ENCODE assay signal across 9 cellular contexts in the genomic region with DNA sequence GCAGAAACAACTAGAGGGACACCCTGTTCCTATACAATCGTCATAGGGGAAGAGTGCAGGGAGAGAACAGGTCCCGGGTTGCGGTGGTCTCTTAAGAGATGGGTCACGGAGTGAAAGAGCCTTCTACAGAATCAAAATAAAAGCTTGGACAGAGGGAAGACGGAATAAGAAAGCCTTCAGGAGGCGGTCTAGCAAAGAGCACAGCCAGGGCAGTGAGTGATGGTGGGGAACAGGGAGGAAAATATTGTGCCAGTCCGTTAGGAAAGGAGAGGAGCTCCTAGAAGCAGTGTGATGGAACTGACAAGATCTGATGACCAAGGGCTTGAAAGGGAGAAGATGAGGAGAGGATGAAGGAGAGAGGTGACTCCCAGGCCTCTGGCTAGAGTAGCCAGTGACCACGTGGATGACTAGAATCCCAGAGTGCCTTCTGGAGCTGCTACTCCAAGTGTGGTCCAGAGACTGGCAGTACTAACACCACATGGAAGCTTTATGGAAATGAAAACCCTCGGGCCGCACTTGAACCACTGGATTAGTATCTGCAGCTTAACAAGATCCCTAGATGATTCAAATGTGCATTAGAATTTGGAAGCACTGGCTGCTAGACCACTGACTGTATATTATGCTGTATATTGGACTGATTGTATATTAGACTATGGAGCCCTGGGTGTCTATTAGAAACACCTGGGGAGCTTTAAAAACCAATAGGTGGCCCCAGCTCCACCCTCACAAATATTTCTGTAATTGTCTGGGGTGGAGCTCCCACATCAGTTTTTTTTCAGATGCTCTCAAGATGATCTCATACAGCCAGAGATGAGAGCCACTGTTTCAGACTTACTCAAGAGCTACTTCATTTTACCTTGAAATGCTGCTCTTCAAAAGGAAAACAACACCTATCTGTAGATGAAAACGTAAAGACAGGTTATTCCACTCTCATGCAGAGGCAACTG. TPM values are rescaled to one million over a fixed set of nuclear protein-coding genes. Genes with fewer than 3 reads are reported as not detected.
DNase-seq lines count a peak whose midpoint lies in the region; ATAC-seq, FAIRE-seq and TF ChIP-seq lines count a peak whose summit lies in the region.
"Had no signal": no experiment of that assay in that cellular context is flagged by ENCODE, and none has a peak within 500 bp of the region (broad histone marks: within the 10 kb centered on the region; RNA-seq: fewer than 3 reads in every experiment).

No MANE protein-coding gene starts in this region.

- peaks cover 26% of the 10 kb centered on the region; the same call in 2 of the 3 replicates for H3K4me1 ChIP-seq in A549
- H3K4me1 ChIP-seq in left lung: peaks cover 7 to 19% of the 10 kb centered on the region in 2 donors
- peaks cover 0 to 17% (median 15%) of the 10 kb centered on the region in 4 donors for H3K4me1 ChIP-seq in tibial artery

- H3K27ac ChIP-seq in A549 (peak overlapping the region; percentile 72 to 88; a peak in 5 of 6 replicates), left lung (peak overlapping the region; percentile 73 to 79), tibial artery (no peak overlapping the region)

- CTCF ChIA-PET in A549 (lab: Yijun Ruan, JAX): interaction anchor here (0.6 to 3.7 kb wide), 10 partner anchors 9 to 136 kb away, joined by 3 to 31 read pairs (median 6); no protein-coding TSS in a partner anchor

- H3K36me3 Mint-ChIP-seq in activated naive CD8-positive, alpha-beta T cell treated with anti-CD3 and anti-CD28 coated beads, Interleukin-2, amount 50 U/mL, for 24 hours (ENCODE audit: low read depth): no peaks in the 10 kb centered on the region
- H3K36me3 Mint-ChIP-seq in activated T-helper 2 cell treated with anti-CD3 and anti-CD28 coated beads, Interferon-gamma antibody, Interleukin-2, Interleukin-4, amounts not matched to agents 10 μg/mL and 5 μg/mL and 100 μg/mL, durations not matched to agents 14 hours and 24 hours and 36 hours (ENCODE audit: low read depth): no peaks in the 10 kb centered on the region

- H3K4me3 Mint-ChIP-seq in activated naive CD8-positive, alpha-beta T cell treated with anti-CD3 and anti-CD28 coated beads, Interleukin-2, amount 50 U/mL, for 24 hours: peak overlapping the region; percentile 74
- no peak overlapping the region for H3K4me3 Mint-ChIP-seq in activated T-helper 2 cell treated with anti-CD3 and anti-CD28 coated beads, Interferon-gamma antibody, Interleukin-2, Interleukin-4, amounts not matched to agents 10 μg/mL and 5 μg/mL and 100 μg/mL, durations not matched to agents 14 hours and 24 hours and 36 hours (ENCODE audit: low read depth)

- TF ChIP-seq CTCF in A549 (IDR thresholded peaks at IDR 0.05) (no peak), left lung (IDR thresholded peaks at IDR 0.05) (no peak), tibial artery (IDR thresholded peaks at IDR 0.05) (no peak)

- no peak for TF ChIP-seq RAD21 in A549 (conservative IDR thresholded peaks at IDR 0.05 in 1 of 2, IDR thresholded peaks at IDR 0.05 in 1 of 2)

- H3K36me3 ChIP-seq in left lung (no peaks in the 10 kb centered on the region), tibial artery (no peaks in the 10 kb centered on the region)
- H3K36me3 ChIP-seq: esophagus squamous epithelium had no signal

- no peaks in the 10 kb centered on the region for H3K9me3 ChIP-seq in A549
- H3K9me3 ChIP-seq in left lung: no peaks in the 10 kb centered on the region
- no peaks in the 10 kb centered on the region for H3K9me3 ChIP-seq in tibial artery
- H3K9me3 ChIP-seq: esophagus squamous epithelium had no signal

- intact Hi-C loops in left lung (cut with DNase I): no loop called here
- intact Hi-C loops in activated T-helper 2 cell treated with anti-CD3 and anti-CD28 coated beads, Interferon-gamma antibody, Interleukin-2, Interleukin-4, amounts not matched to agents 10 μg/mL and 5 μg/mL and 100 μg/mL, durations not matched to agents 14 hours and 24 hours and 36 hours (cut with micrococcal nuclease): loop anchor here (5.0 kb wide), 1 partner anchor 45 kb away; no protein-coding TSS in a partner anchor
- intact Hi-C loops in tibial artery (cut with DNase I; ENCODE audit: low total_unique reads): no loop called here

- peaks cover 44% of the 10 kb centered on the region for H3K27me3 Mint-ChIP-seq in activated naive CD8-positive, alpha-beta T cell treated with anti-CD3 and anti-CD28 coated beads, Interleukin-2, amount 50 U/mL, for 24 hours
- H3K27me3 Mint-ChIP-seq in activated T-helper 2 cell treated with anti-CD3 and anti-CD28 coated beads, Interferon-gamma antibody, Interleukin-2, Interleukin-4, amounts not matched to agents 10 μg/mL and 5 μg/mL and 100 μg/mL, durations not matched to agents 14 hours and 24 hours and 36 hours (ENCODE audit: low read depth): peaks cover 66% of the 10 kb centered on the region

- no peak overlapping the region for H3K27ac Mint-ChIP-seq in activated naive CD8-positive, alpha-beta T cell treated with anti-CD3 and anti-CD28 coated beads, Interleukin-2, amount 50 U/mL, for 24 hours
- no peak overlapping the region for H3K27ac Mint-ChIP-seq in activated T-helper 2 cell treated with anti-CD3 and anti-CD28 coated beads, Interferon-gamma antibody, Interleukin-2, Interleukin-4, amounts not matched to agents 10 μg/mL and 5 μg/mL and 100 μg/mL, durations not matched to agents 14 hours and 24 hours and 36 hours

- H3K9me3 Mint-ChIP-seq in activated naive CD8-positive, alpha-beta T cell treated with anti-CD3 and anti-CD28 coated beads, Interleukin-2, amount 50 U/mL, for 24 hours: no peaks in the 10 kb centered on the region
- no peaks in the 10 kb centered on the region for H3K9me3 Mint-ChIP-seq in activated T-helper 2 cell treated with anti-CD3 and anti-CD28 coated beads, Interferon-gamma antibody, Interleukin-2, Interleukin-4, amounts not matched to agents 10 μg/mL and 5 μg/mL and 100 μg/mL, durations not matched to agents 14 hours and 24 hours and 36 hours

- peaks cover 18% of the 10 kb centered on the region for H3K4me1 Mint-ChIP-seq in activated naive CD8-positive, alpha-beta T cell treated with anti-CD3 and anti-CD28 coated beads, Interleukin-2, amount 50 U/mL, for 24 hours
- peaks cover 28% of the 10 kb centered on the region for H3K4me1 Mint-ChIP-seq in activated T-helper 2 cell treated with anti-CD3 and anti-CD28 coated beads, Interferon-gamma antibody, Interleukin-2, Interleukin-4, amounts not matched to agents 10 μg/mL and 5 μg/mL and 100 μg/mL, durations not matched to agents 14 hours and 24 hours and 36 hours (ENCODE audit: low read depth)

- no peak for TF ChIP-seq EP300 in A549 (IDR thresholded peaks at IDR 0.05)

- peak overlapping the region; percentile 81 for H3K4me2 ChIP-seq in A549

- no peak for TF ChIP-seq POLR2A in A549 (IDR thresholded peaks at IDR 0.05; ENCODE audit: low read length)

- H3K27me3 ChIP-seq in left lung: peaks cover 0 to 44% of the 10 kb centered on the region in 2 donors
- H3K27me3 ChIP-seq in tibial artery: peaks cover 0 to 30% of the 10 kb centered on the region in 2 donors

- DNase-seq in A549 (ENCODE audit: low read depth in 1 of 2, low spot score in 1 of 2) (no peak), left lung (no peak), tibial artery (no peak)
- DNase-seq in activated naive CD8-positive, alpha-beta T cell treated with anti-CD3 and anti-CD28 coated beads, Interleukin-2, amount 50 U/mL, for 24 hours: no peak
- DNase-seq in activated T-helper 2 cell treated with anti-CD3 and anti-CD28 coated beads, Interferon-gamma antibody, Interleukin-2, Interleukin-4, amounts not matched to agents 10 μg/mL and 5 μg/mL and 100 μg/mL, durations not matched to agents 14 hours and 24 hours and 36 hours (ENCODE audit: low spot score): no peak
- DNase-seq: esophagus squamous epithelium had no signal

- ATAC-seq in A549 (no peak), left lung (peak; percentile 37), GM21619 (IDR thresholded peaks at IDR 0.05; ENCODE audit: unreplicated experiment) (no peak), HG03457 (IDR thresholded peaks at IDR 0.05; ENCODE audit: unreplicated experiment) (no peak)
- no peak for ATAC-seq in activated naive CD8-positive, alpha-beta T cell treated with anti-CD3 and anti-CD28 coated beads, Interleukin-2, amount 50 U/mL, for 24 hours

- FAIRE-seq in A549 (lab: Jason Lieb, UNC): no peak
- FAIRE-seq in G401.6 (lab: Jason Lieb, UNC): peak; percentile 92

- WGBS in A549 (ENCODE audit: missing lambda C conversion rate): 67% methylated on average over 11 of the region's 11 CpGs

- POLR2A ChIA-PET in A549 (lab: Yijun Ruan, JAX): interaction anchor here (0.6 kb wide), 1 partner anchor 17 kb away, joined by 3 read pairs; no protein-coding TSS in a partner anchor

- H3K4me3 ChIP-seq in A549 (peak overlapping the region; percentile 70; the same call in 2 of the 3 replicates), left lung (peak overlapping the region; percentile 45 to 49), tibial artery (no peak overlapping the region)

TF ChIP-seq in A549, 52 proteins besides CTCF, POLR2A, EP300 and RAD21:
- TF ChIP-seq ZFP36 (IDR thresholded peaks at IDR 0.05; ENCODE audit: borderline replicate concordance, partially characterized antibody) (no peak), MAFK (IDR thresholded peaks at IDR 0.05; ENCODE audit: partially characterized antibody) (no peak), ZC3H11A (IDR thresholded peaks at IDR 0.05) (no peak), NR3C1 (IDR thresholded peaks at IDR 0.05) (no peak), RCOR1 (IDR thresholded peaks at IDR 0.05; ENCODE audit: low read depth, low read length) (no peak), CEBPB (IDR thresholded peaks at IDR 0.05) (no peak), MYC (IDR thresholded peaks at IDR 0.05; ENCODE audit: borderline replicate concordance, low read length) (no peak), HDAC2 (IDR thresholded peaks at IDR 0.05) (no peak), KDM1A (IDR thresholded peaks at IDR 0.05; ENCODE audit: low read depth) (no peak), NPAS2 (CRISPR knock-in tag; IDR thresholded peaks at IDR 0.05; ENCODE audit: borderline replicate concordance) (no peak), SMC3 (IDR thresholded peaks at IDR 0.05) (no peak), EHMT2 (IDR thresholded peaks at IDR 0.05; ENCODE audit: low read depth) (no peak)
TF ChIP-seq in A549: peak in this region for 0.

RNA-seq across cellular contexts. Expression of a gene that starts 1.1 kb away (rescaled TPM):
- 2.5 TPM in 2 replicates for polyA plus RNA-seq in A549 (2011; rRNA removed)
- polyA plus RNA-seq in A549 (2012; cell fraction: cytosol; rRNA removed): 4.1 and 5.0 TPM in 2 replicates
- polyA plus RNA-seq in A549 (2012; cell fraction: nucleus; rRNA removed): 4.4 and 5.9 TPM in 2 replicates
- 13.5 to 19.0 TPM (median 16.1 TPM) in 3 replicates for polyA plus RNA-seq in A549 (2017; fragmentation: RNase III; extraction: RNeasy Plus Mini Kit Qiagen cat#74134 plus additional on column Dnase treatment)
- 3.5 and 4.0 TPM in 2 replicates for polyA minus RNA-seq in A549 (2011; rRNA and poly(A)+ RNA removed)
- 10 to 100 TPM; 23.2 to 54.7 TPM for total RNA-seq in left lung
- total RNA-seq in activated T-helper 2 cell treated with anti-CD3 and anti-CD28 coated beads, Interferon-gamma antibody, Interleukin-2, Interleukin-4, amounts not matched to agents 10 μg/mL and 5 μg/mL and 100 μg/mL, durations not matched to agents 14 hours and 24 hours and 36 hours: not detected in 2 replicates

Comparison
In these comparisons a context has a peak if more than half of its experiments do, and no peak if none do; other contexts are left out.
1. H3K27ac ChIP-seq: peak in A549 (2 of 2) and left lung (2 of 2); none in tibial artery (0 of 2).
2. H3K4me3 ChIP-seq: peak in A549 (single experiment) and left lung (2 of 2); none in tibial artery (0 of 2).
3. RNA of a gene that starts 1.1 kb away (total RNA-seq): 23.2 to 54.7 TPM in left lung; not detected in activated T-helper 2 cell treated with anti-CD3 and anti-CD28 coated beads, Interferon-gamma antibody, Interleukin-2, Interleukin-4, amounts not matched to agents 10 μg/mL and 5 μg/mL and 100 μg/mL, durations not matched to agents 14 hours and 24 hours and 36 hours; every median in the first group is over 10 times any median in the second.